In the genomic region with DNA sequence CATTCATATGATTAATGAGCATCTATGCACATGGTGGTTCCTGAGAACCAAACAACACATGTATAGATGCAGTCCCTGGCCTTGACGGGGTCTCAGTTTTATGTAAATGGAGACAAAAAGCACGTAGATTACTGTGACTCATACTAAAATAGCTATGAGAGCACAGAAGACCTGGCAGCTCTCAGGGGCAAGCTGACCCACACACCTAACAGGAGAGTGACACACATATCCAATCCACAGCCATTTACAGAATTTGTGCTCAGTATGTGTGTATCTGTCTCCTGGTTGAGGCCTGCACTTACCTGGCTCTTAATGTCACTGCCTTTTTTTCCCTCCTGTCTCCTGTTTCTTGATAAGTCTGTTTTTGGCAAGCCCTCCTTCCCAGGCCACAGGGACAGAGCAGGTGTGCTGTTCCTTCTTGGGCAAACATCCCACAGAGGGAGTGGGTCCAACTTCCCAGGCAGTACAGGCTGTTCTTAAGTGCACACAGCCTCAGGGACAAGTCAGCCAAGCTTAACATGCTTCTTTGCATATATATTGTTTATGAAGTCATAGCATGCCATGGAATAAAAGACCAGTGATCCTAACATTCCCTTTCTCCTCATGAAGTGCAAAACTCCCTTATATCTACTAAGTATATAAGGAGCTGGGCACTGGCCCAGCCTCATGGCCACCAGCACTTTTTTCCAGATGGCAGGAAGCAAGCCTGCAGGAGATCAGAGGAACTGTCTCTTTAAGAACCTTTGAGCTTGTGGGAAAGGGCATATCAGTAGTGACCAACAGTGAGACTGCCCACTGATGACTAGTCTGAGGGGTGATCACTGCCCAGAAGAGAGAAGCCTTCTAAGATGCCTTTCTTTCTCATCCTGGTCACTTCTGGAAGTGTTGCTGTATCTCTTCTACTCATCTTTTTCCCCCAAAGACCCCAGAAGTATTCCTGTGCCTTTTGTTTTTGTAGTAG, we compare ENCODE assay signal across 27 cellular contexts.
DNase-seq lines count a peak whose midpoint lies in the region; FAIRE-seq and TF ChIP-seq lines count a peak whose summit lies in the region.
"Had no signal": no experiment of that assay in that cellular context is flagged by ENCODE, and none has a peak within 500 bp of the region (broad histone marks: within the 10 kb centered on the region; RNA-seq: fewer than 3 reads in every experiment).

No MANE protein-coding gene starts in this region.

- peak overlapping the region; percentile 98 for H3K27ac ChIP-seq in 22Rv1
- no peak overlapping the region for H3K27ac ChIP-seq in neural progenitor cell
- H3K27ac ChIP-seq: BLaER1 treated with 17β-estradiol and CSF1 and Interleukin-3, amounts not matched to agents 10 nM and 100 nM; neutrophil; SK-N-MC; testis had no signal

- no peaks in the 10 kb centered on the region for H3F3A ChIP-seq in neural progenitor cell (ENCODE audit: low read depth)

- no peak overlapping the region for H3K4me2 ChIP-seq in neural progenitor cell
- H3K4me2 ChIP-seq: BLaER1 treated with 17β-estradiol and CSF1 and Interleukin-3, amounts not matched to agents 10 nM and 100 nM had no signal

- H3K9ac ChIP-seq in neural progenitor cell = no peak overlapping the region
- H3K9ac ChIP-seq: BLaER1 treated with 17β-estradiol and CSF1 and Interleukin-3, amounts not matched to agents 10 nM and 100 nM had no signal

- no peaks in the 10 kb centered on the region for H3K4me1 ChIP-seq in neural progenitor cell
- H3K4me1 ChIP-seq: BLaER1 treated with 17β-estradiol and CSF1 and Interleukin-3, amounts not matched to agents 10 nM and 100 nM; Caco-2; testis had no signal

- peak overlapping the region; percentile 30 for H3K27ac Mint-ChIP-seq in neural progenitor cell
- no peak overlapping the region for H3K27ac Mint-ChIP-seq in Calu3 (ENCODE audit: unreplicated experiment)
- H3K27ac Mint-ChIP-seq: activated naive CD4-positive, alpha-beta T cell treated with anti-CD3 and anti-CD28 coated beads, Interleukin-2, amount 10 ng/mL, durations not matched to agents 7 days and 5 days; activated T-cell treated with anti-CD3 and anti-CD28 coated beads, Interleukin-2, amount 50 U/mL, for 72 hours; T-helper 17 cell had no signal

- H3K27me3 ChIP-seq in bronchial epithelial cell (ENCODE audit: control insufficient read depth, insufficient read depth, low read length) (no peaks in the 10 kb centered on the region), neural progenitor cell (no peaks in the 10 kb centered on the region)
- H3K27me3 ChIP-seq: BLaER1 treated with 17β-estradiol and CSF1 and Interleukin-3, amounts not matched to agents 10 nM and 100 nM; neutrophil; testis had no signal

- peak; percentile 47 for FAIRE-seq in bronchial epithelial cell (lab: Jason Lieb, UNC)
- FAIRE-seq: GM19239 had no signal

- no peaks in the 10 kb centered on the region for H4K20me1 ChIP-seq in neural progenitor cell (ENCODE audit: low read depth)
- H4K20me1 ChIP-seq: BLaER1 treated with 17β-estradiol and CSF1 and Interleukin-3, amounts not matched to agents 10 nM and 100 nM had no signal

- TF ChIP-seq CTCF in 22Rv1 (IDR thresholded peaks at IDR 0.05) (no peak), bronchial epithelial cell (IDR thresholded peaks at IDR 0.05; ENCODE audit: insufficient read depth, low read length, severe bottlenecking) (no peak), neural progenitor cell (IDR thresholded peaks at IDR 0.05) (no peak), Calu3 (IDR thresholded peaks at IDR 0.05; ENCODE audit: unreplicated experiment) (no peak)

- H3K4me3 ChIP-seq in bronchial epithelial cell (ENCODE audit: low read depth, low read length) = no peak overlapping the region
- no peak overlapping the region for H3K4me3 ChIP-seq in neural progenitor cell
- H3K4me3 ChIP-seq: BLaER1 treated with 17β-estradiol and CSF1 and Interleukin-3, amounts not matched to agents 10 nM and 100 nM; SK-N-MC; testis had no signal

- H3K4me3 Mint-ChIP-seq in neural progenitor cell = no peak overlapping the region
- no peak overlapping the region for H3K4me3 Mint-ChIP-seq in Calu3 (ENCODE audit: low read depth, unreplicated experiment)
- H3K4me3 Mint-ChIP-seq: activated naive CD4-positive, alpha-beta T cell treated with anti-CD3 and anti-CD28 coated beads, Interleukin-2, amount 10 ng/mL, durations not matched to agents 7 days and 5 days; activated T-cell treated with anti-CD3 and anti-CD28 coated beads, Interleukin-2, amount 50 U/mL, for 72 hours; T-helper 17 cell had no signal

- H3K36me3 Mint-ChIP-seq in neural progenitor cell = no peaks in the 10 kb centered on the region
- no peaks in the 10 kb centered on the region for H3K36me3 Mint-ChIP-seq in Calu3 (ENCODE audit: insufficient read depth, unreplicated experiment)
- H3K36me3 Mint-ChIP-seq: activated naive CD4-positive, alpha-beta T cell treated with anti-CD3 and anti-CD28 coated beads, Interleukin-2, amount 10 ng/mL, durations not matched to agents 7 days and 5 days had no signal

- CTCF ChIA-PET in Calu3 (lab: Charles Lee) = no interaction called here

- H3K27me3 Mint-ChIP-seq in neural progenitor cell (ENCODE audit: insufficient read depth, low read depth) = peaks cover 3% of the 10 kb centered on the region
- no peaks in the 10 kb centered on the region for H3K27me3 Mint-ChIP-seq in Calu3 (ENCODE audit: unreplicated experiment)
- H3K27me3 Mint-ChIP-seq: activated naive CD4-positive, alpha-beta T cell treated with anti-CD3 and anti-CD28 coated beads, Interleukin-2, amount 10 ng/mL, durations not matched to agents 7 days and 5 days; T-helper 17 cell had no signal

- H3K4me1 Mint-ChIP-seq in neural progenitor cell (no peaks in the 10 kb centered on the region), Calu3 (ENCODE audit: low read depth, unreplicated experiment) (no peaks in the 10 kb centered on the region)
- H3K4me1 Mint-ChIP-seq: activated naive CD4-positive, alpha-beta T cell treated with anti-CD3 and anti-CD28 coated beads, Interleukin-2, amount 10 ng/mL, durations not matched to agents 7 days and 5 days; T-helper 17 cell had no signal

- H3K36me3 ChIP-seq in bronchial epithelial cell (ENCODE audit: control insufficient read depth, insufficient read depth, low read length) = no peaks in the 10 kb centered on the region
- no peaks in the 10 kb centered on the region for H3K36me3 ChIP-seq in neural progenitor cell
- H3K36me3 ChIP-seq: BLaER1 treated with 17β-estradiol and CSF1 and Interleukin-3, amounts not matched to agents 10 nM and 100 nM; neutrophil had no signal

- H3K79me2 ChIP-seq in neural progenitor cell (ENCODE audit: low read depth) = no peaks in the 10 kb centered on the region

- DNase-seq in HuH-7 (ENCODE audit: low spot score) = peak; percentile 5
- DNase-seq in bronchial epithelial cell (ENCODE audit: low read depth) = no peak
- DNase-seq in neural progenitor cell (ENCODE audit: low spot score) = no peak
- DNase-seq in iPS-NIHi11 (ENCODE audit: low spot score) = no peak
- no peak for DNase-seq in activated effector memory CD4-positive, alpha-beta T cell treated with Interleukin-2 at 50 U/mL for 16 hours
- DNase-seq in Calu3 = no peak
- DNase-seq in SW480 (ENCODE audit: low spot score) = no peak
- DNase-seq: activated CD4-positive, alpha-beta T cell treated with anti-CD3 and anti-CD28 coated beads for 4 hours; activated naive CD4-positive, alpha-beta T cell treated with anti-CD3 and anti-CD28 coated beads, Interleukin-2, amount 10 ng/mL, durations not matched to agents 7 days and 5 days; activated T-cell treated with anti-CD3 and anti-CD28 coated beads, Interleukin-2, amount 50 U/mL, for 72 hours; Caco-2; dermis blood vessel endothelial cell; EL; glutamatergic neuron; mesenchymal stem cell; MM.1S; NCI-H1417 treated with DMSO at 0.1 percent for 48 hours; NCI-H510A; stimulated activated CD4-positive, alpha-beta T cell treated with anti-CD3 and anti-CD28 coated beads, Interleukin-4, amount 100 ng/mL, for 1 hour; stimulated activated naive CD4-positive, alpha-beta T cell; T-helper 17 cell; testis had no signal

- no TSS peak for BruUV-seq in Calu3 (replicated peaks; lab: Mats Ljungman, UMichigan)

- H3K9me3 Mint-ChIP-seq in neural progenitor cell (peaks cover 6% of the 10 kb centered on the region), Calu3 (ENCODE audit: low read depth, unreplicated experiment) (no peaks in the 10 kb centered on the region)
- H3K9me3 Mint-ChIP-seq: activated naive CD4-positive, alpha-beta T cell treated with anti-CD3 and anti-CD28 coated beads, Interleukin-2, amount 10 ng/mL, durations not matched to agents 7 days and 5 days had no signal

- intact Hi-C loops in Calu3 (cut with micrococcal nuclease; ENCODE audit: unreplicated experiment) = no loop called here

- no peaks in the 10 kb centered on the region for H3K9me3 ChIP-seq in neural progenitor cell (ENCODE audit: low read depth)
- H3K9me3 ChIP-seq: BLaER1 treated with 17β-estradiol and CSF1 and Interleukin-3, amounts not matched to agents 10 nM and 100 nM; Caco-2; neutrophil; testis had no signal

- no peak overlapping the region for H2AFZ ChIP-seq in neural progenitor cell (replicated peaks)
